8 cellular contexts compared by ENCODE assay signal in genomic region chr12:18634382-18634781, GRCh38.
"Had no signal": no experiment of that assay in that cellular context is flagged by ENCODE, and none has a peak within 500 bp of the region (broad histone marks: within the 10 kb centered on the region; RNA-seq: fewer than 3 reads in every experiment).

No MANE protein-coding gene starts in this region.

- H3K4me3 ChIP-seq: GM12878 had no signal

- ATAC-seq: GM12878 had no signal

- DNase-seq: GDM1, GF-D8 had no signal

- FAIRE-seq: G401.6, GM12878, GM12891, GM12892, GM18507, GM19239 had no signal
